In genomic region chr15:82911458-82911857, GRCh38 we compare ENCODE assay signal across 31 cellular contexts.
"Had no signal": no experiment of that assay in that cellular context is flagged by ENCODE, and none has a peak within 500 bp of the region (broad histone marks: within the 10 kb centered on the region; RNA-seq: fewer than 3 reads in every experiment).

No MANE protein-coding gene starts in this region.

- H3K4me3 ChIP-seq: neural progenitor cell, ovary, psoas muscle, skin epidermis, smooth muscle cell, spleen, suprapubic skin, testis, tibial artery, transverse colon, upper lobe of right lung, uterus had no signal

- H2AFZ ChIP-seq: neural progenitor cell, parathyroid adenoma had no signal

- H3K4me1 ChIP-seq: neural progenitor cell, parathyroid adenoma, spleen, suprapubic skin, testis, tibial artery, transverse colon, upper lobe of right lung, uterus had no signal

- H3K27ac ChIP-seq: neural progenitor cell, ovary, parathyroid adenoma, psoas muscle, skin epidermis, spleen, suprapubic skin, testis, tibial artery, transverse colon, upper lobe of right lung, uterus had no signal

- DNase-seq: natural killer cell; occipital lobe; ovary; posterior cingulate gyrus; psoas muscle; right cardiac atrium; spleen; stimulated activated CD4-positive, alpha-beta T cell treated with anti-CD3 and anti-CD28 coated beads, Interleukin-12 subunit alpha, Interleukin-12 subunit beta, amount 100 ng/mL, for 4 hours; stimulated activated CD4-positive, alpha-beta T cell treated with anti-CD3 and anti-CD28 coated beads, Interleukin-1b, Interleukin-23, amount 100 ng/mL, for 48 hours; stimulated activated CD4-positive, alpha-beta T cell treated with anti-CD3 and anti-CD28 coated beads, Interleukin-4, amount 100 ng/mL, for 1 hour; stimulated activated CD4-positive, alpha-beta T cell treated with anti-CD3 and anti-CD28 coated beads, Interleukin-4, amount 100 ng/mL, for 4 hours; stimulated activated CD8-positive, alpha-beta memory T cell treated with anti-CD3 and anti-CD28 coated beads, Interleukin-4, amount 100 ng/mL, for 48 hours; stimulated activated naive CD4-positive, alpha-beta T cell; stimulated activated naive CD8-positive, alpha-beta T cell treated with anti-CD3 and anti-CD28 coated beads, Interleukin-15, amount 100 ng/mL, for 72 hours; stimulated activated naive CD8-positive, alpha-beta T cell treated with anti-CD3 and anti-CD28 coated beads, Interleukin-15, Interleukin-2, amounts not matched to agents 100 U/mL and 50 U/mL, for 24 hours; substantia nigra; testis; tibial artery; transverse colon; upper lobe of right lung; uterus had no signal

- H3K9ac ChIP-seq: neural progenitor cell, parathyroid adenoma had no signal

- H3K36me3 ChIP-seq: neural progenitor cell, ovary, spleen, suprapubic skin, tibial artery, transverse colon, upper lobe of right lung, uterus had no signal

- H3K4me1 Mint-ChIP-seq: natural killer cell; stimulated activated memory B cell treated with anti-CD40 and anti-IgM and Interleukin-4, amounts not matched to agents 10 μg/mL and 1 μg/mL and 100 μg/mL, for 72 hours; stimulated activated naive CD8-positive, alpha-beta T cell treated with anti-CD3 and anti-CD28 coated beads, Interleukin-15, amount 100 ng/mL, for 72 hours had no signal

- H3K27me3 Mint-ChIP-seq: progenitor cell of endocrine pancreas; stimulated activated memory B cell treated with anti-CD40 and anti-IgM and Interleukin-4, amounts not matched to agents 10 μg/mL and 1 μg/mL and 100 μg/mL, for 72 hours; type B pancreatic cell had no signal

- H3K36me3 Mint-ChIP-seq: natural killer cell had no signal

- H3K27ac Mint-ChIP-seq: natural killer cell; nephron; neural progenitor cell; progenitor cell of endocrine pancreas; stimulated activated memory B cell treated with anti-CD40 and anti-IgM and Interleukin-4, amounts not matched to agents 10 μg/mL and 1 μg/mL and 100 μg/mL, for 72 hours; type B pancreatic cell had no signal

- H3K9me3 ChIP-seq: ovary, psoas muscle, testis, transverse colon, upper lobe of right lung, uterus had no signal

- H3K79me2 ChIP-seq: parathyroid adenoma had no signal

- ATAC-seq: natural killer cell; psoas muscle; right cardiac atrium; sciatic nerve; stimulated activated memory B cell treated with anti-CD40 and anti-IgM and Interleukin-4, amounts not matched to agents 10 μg/mL and 1 μg/mL and 100 μg/mL, for 72 hours; stimulated activated naive CD8-positive, alpha-beta T cell treated with anti-CD3 and anti-CD28 coated beads, Interleukin-15, amount 100 ng/mL, for 72 hours; stimulated activated naive CD8-positive, alpha-beta T cell treated with anti-CD3 and anti-CD28 coated beads, Interleukin-15, Interleukin-2, amounts not matched to agents 100 U/mL and 50 U/mL, for 24 hours; upper lobe of right lung had no signal

- H3K4me3 Mint-ChIP-seq: natural killer cell; nephron; neural progenitor cell; stimulated activated memory B cell treated with anti-CD40 and anti-IgM and Interleukin-4, amounts not matched to agents 10 μg/mL and 1 μg/mL and 100 μg/mL, for 72 hours; stimulated activated naive CD8-positive, alpha-beta T cell treated with anti-CD3 and anti-CD28 coated beads, Interleukin-15, amount 100 ng/mL, for 72 hours; type B pancreatic cell had no signal

- H3K4me2 ChIP-seq: neural progenitor cell, smooth muscle cell had no signal

- H3K27me3 ChIP-seq: neural progenitor cell, ovary, spleen, suprapubic skin, testis, tibial artery, transverse colon, upper lobe of right lung, uterus had no signal
